ENCODE assay signal across 1 cellular context in genomic region chr15:69158201-69158842, GRCh38.
TF ChIP-seq lines count a peak whose summit lies in the region.

No MANE protein-coding gene starts in this region.

TF ChIP-seq in WTC11, 78 proteins besides CTCF, POLR2A, EP300 and RAD21 (continued from another document):
- TF ChIP-seq E2F1 (CRISPR knock-in tag; IDR thresholded peaks at IDR 0.05), result no peak
- TF ChIP-seq MXD4 (CRISPR knock-in tag; IDR thresholded peaks at IDR 0.05; ENCODE audit: borderline replicate concordance), result no peak
